Comparison of ENCODE assay signal across 1 cellular context in the genomic region with DNA sequence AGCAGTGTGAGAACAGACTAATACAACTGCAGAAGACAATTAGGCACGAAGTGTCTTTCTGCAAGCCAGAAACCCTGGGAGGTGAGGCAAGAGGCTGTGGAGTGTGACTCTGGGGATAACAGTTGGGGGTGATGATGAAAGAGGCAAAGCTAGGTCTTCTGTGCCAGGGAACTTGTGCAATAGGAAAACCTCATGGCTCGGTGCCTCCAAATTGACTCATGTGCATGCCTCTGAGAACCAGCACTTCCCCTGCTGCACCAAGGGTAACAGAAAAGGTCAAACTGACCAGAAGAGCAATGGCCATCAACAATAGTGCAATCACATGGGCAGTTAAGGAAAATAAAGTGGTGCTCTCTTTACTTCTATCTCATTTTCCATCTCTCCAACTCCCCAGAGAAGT.
TF ChIP-seq lines count a peak whose summit lies in the region.

No MANE protein-coding gene starts in this region.

TF ChIP-seq in GM23338, 12 proteins besides CTCF, POLR2A, EP300 and RAD21 (continued from another document):
- no peak for TF ChIP-seq REST (IDR thresholded peaks at IDR 0.05; ENCODE audit: unreplicated experiment)
- TF ChIP-seq, protein P1, sequence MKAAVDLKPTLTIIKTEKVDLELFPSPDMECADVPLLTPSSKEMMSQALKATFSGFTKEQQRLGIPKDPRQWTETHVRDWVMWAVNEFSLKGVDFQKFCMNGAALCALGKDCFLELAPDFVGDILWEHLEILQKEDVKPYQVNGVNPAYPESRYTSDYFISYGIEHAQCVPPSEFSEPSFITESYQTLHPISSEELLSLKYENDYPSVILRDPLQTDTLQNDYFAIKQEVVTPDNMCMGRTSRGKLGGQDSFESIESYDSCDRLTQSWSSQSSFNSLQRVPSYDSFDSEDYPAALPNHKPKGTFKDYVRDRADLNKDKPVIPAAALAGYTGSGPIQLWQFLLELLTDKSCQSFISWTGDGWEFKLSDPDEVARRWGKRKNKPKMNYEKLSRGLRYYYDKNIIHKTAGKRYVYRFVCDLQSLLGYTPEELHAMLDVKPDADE (IDR thresholded peaks at IDR 0.05), result no peak
- no peak for TF ChIP-seq POLR2AphosphoS5 (IDR thresholded peaks at IDR 0.05; ENCODE audit: low read depth)
- TF ChIP-seq NANOG (IDR thresholded peaks at IDR 0.05; ENCODE audit: borderline replicate concordance), result no peak
- no peak for TF ChIP-seq STAT1 (IDR thresholded peaks at IDR 0.05; ENCODE audit: unreplicated experiment)
- no peak for TF ChIP-seq CREB1 (CRISPR knock-in tag; IDR thresholded peaks at IDR 0.05; ENCODE audit: low read depth)
